Comparison of ENCODE assay signal across 22 cellular contexts in genomic region chr16:12086861-12087260, GRCh38.
DNase-seq lines count a peak whose midpoint lies in the region; ATAC-seq, FAIRE-seq and TF ChIP-seq lines count a peak whose summit lies in the region.
"Had no signal": no experiment of that assay in that cellular context is flagged by ENCODE, and none has a peak within 500 bp of the region (broad histone marks: within the 10 kb centered on the region; RNA-seq: fewer than 3 reads in every experiment).

No MANE protein-coding gene starts in this region.

- H4K20me1 ChIP-seq in keratinocyte (ENCODE audit: control insufficient read depth, extremely low read depth, insufficient read depth, low read length), result no peaks in the 10 kb centered on the region

- H3K27me3 ChIP-seq in keratinocyte (ENCODE audit: control insufficient read depth, extremely low read depth, insufficient read depth, low read length), result no peaks in the 10 kb centered on the region
- H3K27me3 ChIP-seq: uterus had no signal

- dilution Hi-C loops in keratinocyte (cut with MboI; ENCODE audit: extremely low pct_ligation_motif_present, low sequenced_read_pairs), result no loop called here

- no peaks in the 10 kb centered on the region for H3K9me3 ChIP-seq in keratinocyte (ENCODE audit: control insufficient read depth, low read depth, low read length)
- H3K9me3 ChIP-seq: thoracic aorta, uterus had no signal

- H3K79me2 ChIP-seq in keratinocyte (ENCODE audit: control insufficient read depth, insufficient read depth, low read length), result no peaks in the 10 kb centered on the region

- H3K36me3 ChIP-seq in keratinocyte (ENCODE audit: control insufficient read depth in 2 of 2, extremely low read depth in 1 of 2, insufficient read depth in 2 of 2, low read length in 2 of 2), result peaks cover 7 to 16% of the 10 kb centered on the region in 2 experiments
- H3K36me3 ChIP-seq: uterus had no signal

- no peak overlapping the region for H3K9ac ChIP-seq in keratinocyte (ENCODE audit: control insufficient read depth, extremely low read depth, insufficient read depth, low read length)

- H3K9me1 ChIP-seq in keratinocyte (ENCODE audit: control insufficient read depth, extremely low read depth, insufficient read depth, low read length), result peaks cover 5% of the 10 kb centered on the region

- no peak overlapping the region for H3K4me2 ChIP-seq in keratinocyte (ENCODE audit: control insufficient read depth, extremely low read depth, insufficient read depth, low read depth, low read length)

- peaks cover 14% of the 10 kb centered on the region for H3K4me1 ChIP-seq in keratinocyte (ENCODE audit: control insufficient read depth, extremely low read depth, insufficient read depth, low read length)
- H3K4me1 ChIP-seq: uterus had no signal

- FAIRE-seq in keratinocyte (lab: Jason Lieb, UNC), result peak; percentile 41
- FAIRE-seq: H1, small intestine had no signal

- ATAC-seq in Right ventricle myocardium inferior, result peak; percentile 41
- ATAC-seq in left cardiac atrium, result no peak
- no peak for ATAC-seq in GM19452 (IDR thresholded peaks at IDR 0.05; ENCODE audit: unreplicated experiment)
- no peak for ATAC-seq in GM18909 (IDR thresholded peaks at IDR 0.05; ENCODE audit: poor library complexity, unreplicated experiment)
- ATAC-seq: activated T-helper 17 cell treated with anti-CD3 and anti-CD28 coated beads, Interleukin-2, amount 50 U/mL, for 72 hours; stimulated activated naive CD8-positive, alpha-beta T cell treated with anti-CD3 and anti-CD28 coated beads, Interleukin-15, amount 100 ng/mL, for 72 hours had no signal

- no peak for TF ChIP-seq CTCF in keratinocyte (optimal IDR thresholded peaks at IDR 0.05 in 1 of 3, IDR thresholded peaks at IDR 0.05 in 1 of 3, conservative IDR thresholded peaks at IDR 0.05 in 1 of 3; ENCODE audit: extremely low read depth in 1 of 3, insufficient read depth in 2 of 3, low read length in 3 of 3)

- H2AFZ ChIP-seq in keratinocyte (ENCODE audit: control insufficient read depth, low read length), result no peak overlapping the region

- no peak overlapping the region for H3K4me3 ChIP-seq in keratinocyte (ENCODE audit: control insufficient read depth in 2 of 3, extremely low read depth in 1 of 3, insufficient read depth in 2 of 3, low read depth in 1 of 3, low read length in 3 of 3)
- H3K4me3 ChIP-seq: thoracic aorta, uterus had no signal

- H3K27ac ChIP-seq in keratinocyte (ENCODE audit: control insufficient read depth, insufficient read depth, low read length), result no peak overlapping the region
- H3K27ac ChIP-seq: thoracic aorta, uterus had no signal

- intact Hi-C loops in Right ventricle myocardium inferior (cut with DNase I), result no loop called here
- intact Hi-C loops in left cardiac atrium (cut with DNase I), result no loop called here

- DNase-seq in Right ventricle myocardium inferior (ENCODE audit: missing footprints) (no peak), left cardiac atrium (no peak), amniotic epithelial cell (ENCODE audit: low read depth) (peak; percentile 19), keratinocyte (ENCODE audit: low read depth, low spot score) (no peak), ureter (ENCODE audit: low spot score) (peak; percentile 23)
- no peak for DNase-seq in stimulated activated CD4-positive, alpha-beta T cell treated with anti-CD3 and anti-CD28 coated beads, Interleukin-4, amount 100 ng/mL, for 24 hours
- DNase-seq: activated CD4-positive, alpha-beta memory T cell treated with anti-CD3 and anti-CD28 coated beads for 36 hours; anterior cingulate cortex; central memory CD4-positive, alpha-beta T cell; erythroblast; NCI-H1048; NCI-H1694 treated with DMSO at 0.1 percent for 48 hours; nephron progenitor cell; small intestine; stimulated activated CD4-positive, alpha-beta T cell treated with anti-CD3 and anti-CD28 coated beads, Interleukin-1b, Interleukin-23, amount 100 ng/mL, for 48 hours; stimulated activated naive CD8-positive, alpha-beta T cell treated with anti-CD3 and anti-CD28 coated beads, Interleukin-15, amount 100 ng/mL, for 72 hours; uterus had no signal

Comparison
In these comparisons a context has a peak if more than half of its experiments do, and no peak if none do; other contexts are left out.
1. DNase-seq: peak in amniotic epithelial cell (single experiment) and ureter (single experiment); none in Right ventricle myocardium inferior (single experiment), left cardiac atrium (single experiment), keratinocyte (single experiment) and stimulated activated CD4-positive, alpha-beta T cell treated with anti-CD3 and anti-CD28 coated beads, Interleukin-4, amount 100 ng/mL, for 24 hours (single experiment).